In genomic region chr15:50765202-50765967, GRCh38 we compare ENCODE assay signal across 8 cellular contexts. TPM values are rescaled to one million over a fixed set of nuclear protein-coding genes. Genes with fewer than 3 reads are reported as not detected.
DNase-seq lines count a peak whose midpoint lies in the region; ATAC-seq lines count a peak whose summit lies in the region.

Gene SPPL2A, minus strand, starts transcription at chr15:50765706. Its CDS starts 173 bp downstream, at chr15:50765533.

- ATAC-seq in GM21515 (IDR thresholded peaks at IDR 0.05; ENCODE audit: unreplicated experiment), result peak; percentile 84

- peak within 1 kb of the TSS; percentile 89 for H3K27ac ChIP-seq in epithelial cell of prostate

- DNase-seq in DMS 273 (lab: John Stamatoyannopoulos, UW; ENCODE audit: unreplicated experiment) (peak; percentile 90), HuH-7 (ENCODE audit: low spot score) (peak; percentile 88), OCI-M1 (lab: John Stamatoyannopoulos, UW) (peak; percentile 90), activated T-cell treated with anti-CD3 and anti-CD28 coated beads for 24 hours (ENCODE audit: low read depth) (peak; percentile 84), epithelial cell of prostate (ENCODE audit: low read depth, low spot score) (no peak), mucosa of gallbladder (ENCODE audit: low spot score) (peak; percentile 70)
- peak; percentile 85 for DNase-seq in stimulated activated CD8-positive, alpha-beta memory T cell treated with anti-CD3 and anti-CD28 coated beads, Interleukin-4, amount 100 ng/mL, for 24 hours (ENCODE audit: low read depth)

RNA-seq across cellular contexts. Expression of gene SPPL2A, which starts in this region (rescaled TPM):
- total RNA-seq in mucosa of gallbladder, result 94.3 TPM
